In the genomic region with DNA sequence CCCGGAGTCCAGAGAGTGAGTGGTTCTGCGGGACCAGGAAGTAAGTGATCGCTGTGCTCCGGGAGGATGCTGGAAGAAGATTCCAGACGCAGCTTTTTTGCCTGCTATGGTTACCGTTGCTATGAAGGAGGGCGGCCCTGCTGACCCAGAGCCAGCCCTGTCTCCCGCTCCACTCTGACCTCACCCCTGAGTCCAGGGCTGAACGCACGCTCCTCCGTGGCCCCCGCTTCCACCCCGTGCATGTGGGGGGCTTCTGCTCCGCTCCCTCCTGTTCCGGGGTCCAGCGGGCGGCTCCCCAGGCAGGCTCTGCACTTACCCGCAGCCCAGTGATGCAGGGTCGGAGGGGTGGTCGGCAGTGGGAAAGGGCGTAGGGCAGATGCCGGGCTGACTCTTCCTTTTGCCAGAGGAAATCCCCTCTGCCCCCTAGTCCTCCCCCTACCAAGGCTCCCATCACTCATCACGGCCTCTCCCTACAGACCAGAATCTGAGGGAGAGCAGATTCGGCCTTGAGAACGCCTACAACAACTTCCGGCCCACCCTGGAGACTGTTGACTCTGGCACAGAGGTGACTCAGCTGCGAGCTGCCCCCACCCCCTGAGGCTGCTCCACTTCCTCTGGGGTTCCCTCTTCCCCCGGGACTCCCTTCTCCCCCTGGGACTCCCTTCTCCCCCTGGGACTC, we compare ENCODE assay signal across 8 cellular contexts. TPM values are rescaled to one million over a fixed set of nuclear protein-coding genes. Genes with fewer than 3 reads are reported as not detected.
A peak's percentile ranks its signal among the peaks of the same experiment; 100 is the strongest.
DNase-seq lines count a peak whose midpoint lies in the region; ATAC-seq, FAIRE-seq and TF ChIP-seq lines count a peak whose summit lies in the region.

No MANE protein-coding gene starts in this region.

- peak overlapping the region; percentile 52 for H4K8ac ChIP-seq in neuronal stem cell (ENCODE audit: low read depth, low read length)

- TF ChIP-seq EP300 in A549 (IDR thresholded peaks at IDR 0.05), result peak in 1 of 2 experiments; percentile 47; a peak in 1 of 5 replicates

- no peak overlapping the region for H2AFZ ChIP-seq in OCI-LY7 (ENCODE audit: low read length)
- H2AFZ ChIP-seq in neuronal stem cell (ENCODE audit: low read length), result peak overlapping the region; percentile 99

- H2BK12ac ChIP-seq in neuronal stem cell (ENCODE audit: low read length), result peak overlapping the region; percentile 33

- H3K36me3 ChIP-seq in OCI-LY7 (ENCODE audit: insufficient read depth, low read length), result no peaks in the 10 kb centered on the region
- H3K36me3 ChIP-seq in neuronal stem cell (replicated peaks in 1 of 2; ENCODE audit: control insufficient read depth in 2 of 2, insufficient read depth in 2 of 2, low read length in 2 of 2), result peaks cover 0 to 7% of the 10 kb centered on the region in 2 donors
- H3K36me3 ChIP-seq in subcutaneous abdominal adipose tissue (ENCODE audit: control insufficient read depth in 5 of 5, insufficient read depth in 5 of 5, low read length in 5 of 5), result no peaks in the 10 kb centered on the region

- no peak overlapping the region for H2BK120ac ChIP-seq in neuronal stem cell (ENCODE audit: low read depth, low read length)

- peak; percentile 73 for FAIRE-seq in A549 (lab: Jason Lieb, UNC)

- ATAC-seq in A549, result peak; percentile 91 to 92
- ATAC-seq in GM18867 (IDR thresholded peaks at IDR 0.05; ENCODE audit: unreplicated experiment), result peak; percentile 71
- peak; percentile 74 for ATAC-seq in HG03139 (IDR thresholded peaks at IDR 0.05; ENCODE audit: unreplicated experiment)

- intact Hi-C loops in OCI-LY7 (cut with micrococcal nuclease; ENCODE audit: unreplicated experiment), result no loop called here

- H3K27ac ChIP-seq in A549 (peak overlapping the region; percentile 91 to 93), OCI-LY7 (ENCODE audit: low read depth, low read length, poor library complexity, severe bottlenecking) (no peak overlapping the region), neuronal stem cell (replicated peaks; ENCODE audit: low read length) (peak overlapping the region; percentile 59), subcutaneous abdominal adipose tissue (ENCODE audit: low read depth, low read length) (peak overlapping the region; percentile 30)

- DNase-seq in A549 (ENCODE audit: low read depth in 1 of 2, low spot score in 1 of 2), result peak; percentile 93 to 94
- peak; percentile 26 for DNase-seq in OCI-LY7 (ENCODE audit: low spot score)
- peak; percentile 69 to 77 for DNase-seq in activated T-cell treated with anti-CD3 and anti-CD28 coated beads, Interleukin-2, amount 50 U/mL, for 48 hours
- peak; percentile 81 for DNase-seq in fibroblast of peridontal ligament (ENCODE audit: extremely low read depth)
- peak; percentile 65 for DNase-seq in neuronal stem cell (ENCODE audit: low spot score)

- CTCF ChIA-PET in A549 (lab: Yijun Ruan, JAX), result no interaction called here
- CTCF ChIA-PET in OCI-LY7 (lab: Charles Lee; ENCODE audit: unreplicated experiment), result no interaction called here

- no TSS peak for BruUV-seq in OCI-LY7 (replicated peaks; lab: Mats Ljungman, UMichigan)

- no peak; the same call in 1 of the 2 replicates for TF ChIP-seq POLR2A in A549 (IDR thresholded peaks at IDR 0.05; ENCODE audit: low read length)

- TF ChIP-seq RAD21 in A549 (conservative IDR thresholded peaks at IDR 0.05 in 1 of 2, IDR thresholded peaks at IDR 0.05 in 1 of 2), result no peak

- H3K4me1 ChIP-seq in A549 (peaks cover 23% of the 10 kb centered on the region), OCI-LY7 (ENCODE audit: insufficient read depth, low read length, poor library complexity, severe bottlenecking) (peaks cover 10% of the 10 kb centered on the region), neuronal stem cell (ENCODE audit: control insufficient read depth in 2 of 2, insufficient read depth in 1 of 2, low read depth in 1 of 2, low read length in 2 of 2) (peaks cover 18 to 20% of the 10 kb centered on the region in 2 donors), subcutaneous abdominal adipose tissue (ENCODE audit: control insufficient read depth in 5 of 5, insufficient read depth in 5 of 5, low read length in 5 of 5) (peaks cover 0 to 12% (median 11%) of the 10 kb centered on the region in 5 donors)

- H3K79me1 ChIP-seq in neuronal stem cell (ENCODE audit: low read depth, low read length), result no peaks in the 10 kb centered on the region

- H3K27me3 ChIP-seq in neuronal stem cell (ENCODE audit: control insufficient read depth in 3 of 3, insufficient read depth in 3 of 3, low read depth in 1 of 3, low read length in 3 of 3) (no peaks in the 10 kb centered on the region), subcutaneous abdominal adipose tissue (ENCODE audit: control insufficient read depth in 5 of 5, insufficient read depth in 4 of 5, low read length in 5 of 5) (peaks cover 0 to 31% (median 15%) of the 10 kb centered on the region in 5 donors)

- H3K4ac ChIP-seq in neuronal stem cell (ENCODE audit: low read length), result no peak overlapping the region

- H3K9ac ChIP-seq in neuronal stem cell (ENCODE audit: low read depth, low read length, poor library complexity), result peak overlapping the region; percentile 17
- H3K9ac ChIP-seq in subcutaneous abdominal adipose tissue (ENCODE audit: low read length in 5 of 5), result peak overlapping the region in 1 of 5 donors; percentile 23

- H3K79me2 ChIP-seq in OCI-LY7 (ENCODE audit: insufficient read depth, low read depth, low read length), result no peaks in the 10 kb centered on the region

- H3K9me3 ChIP-seq in A549, result no peaks in the 10 kb centered on the region
- no peaks in the 10 kb centered on the region for H3K9me3 ChIP-seq in OCI-LY7 (ENCODE audit: low read length)
- peaks cover 0 to 6% of the 10 kb centered on the region in 2 donors for H3K9me3 ChIP-seq in neuronal stem cell (replicated peaks in 1 of 2; ENCODE audit: control insufficient read depth in 2 of 2, insufficient read depth in 1 of 2, low read depth in 1 of 2, low read length in 2 of 2)
- no peaks in the 10 kb centered on the region for H3K9me3 ChIP-seq in subcutaneous abdominal adipose tissue (ENCODE audit: control insufficient read depth in 5 of 5, low read length in 5 of 5)

- TF ChIP-seq CTCF in A549 (IDR thresholded peaks at IDR 0.05) (no peak), OCI-LY7 (conservative IDR thresholded peaks at IDR 0.05; ENCODE audit: low read length) (no peak)

- H2AK5ac ChIP-seq in neuronal stem cell (ENCODE audit: low read depth, low read length), result no peak overlapping the region

- no peaks in the 10 kb centered on the region for H3K9me2 ChIP-seq in OCI-LY7 (ENCODE audit: insufficient read depth, low read length)

- under 1% methylated on average over 19 of the region's 28 CpGs for WGBS in A549 (ENCODE audit: missing lambda C conversion rate)
- no CpG with 5 or more reads among the region's 28 CpGs for WGBS in neuronal stem cell (ENCODE audit: extremely low coverage in 2 of 2, insufficient read length in 2 of 2, insufficient replicate concordance in 1 of 2), 2 donors

- peak overlapping the region; percentile 33 for H2BK5ac ChIP-seq in neuronal stem cell (ENCODE audit: low read length)

- H3K4me2 ChIP-seq in A549 (peak overlapping the region; percentile 98), OCI-LY7 (ENCODE audit: low read length) (peak overlapping the region; percentile 26; the same call in 1 of the 2 replicates), neuronal stem cell (ENCODE audit: insufficient read depth, low read length, poor library complexity, severe bottlenecking) (peak overlapping the region; percentile 55)

- H4K91ac ChIP-seq in neuronal stem cell (ENCODE audit: low read depth, low read length, poor library complexity), result no peak overlapping the region

- POLR2A ChIA-PET in A549 (lab: Yijun Ruan, JAX), result interaction anchor here (0.6 to 1.5 kb wide), 3 partner anchors 51 to 128 kb away, joined by 3 read pairs; partner anchors contain the start of gene UFSP1
- POLR2A ChIA-PET in OCI-LY7 (lab: Charles Lee), result no interaction called here

- H2BK15ac ChIP-seq in neuronal stem cell (ENCODE audit: low read length), result no peak overlapping the region

- H3K23ac ChIP-seq in neuronal stem cell (ENCODE audit: low read depth, low read length, poor library complexity), result no peak overlapping the region

- peak overlapping the region; percentile 98 for H3K18ac ChIP-seq in neuronal stem cell (ENCODE audit: low read length)

- no peaks in the 10 kb centered on the region for H4K20me1 ChIP-seq in OCI-LY7 (ENCODE audit: insufficient read depth, low read length)

- H3K4me3 ChIP-seq in A549 (peak overlapping the region; percentile 56), OCI-LY7 (ENCODE audit: low read depth, low read length, poor library complexity, severe bottlenecking) (peak overlapping the region; percentile 26), neuronal stem cell (ENCODE audit: low read length in 2 of 2) (peak overlapping the region; percentile 55 to 69), subcutaneous abdominal adipose tissue (ENCODE audit: low read depth in 1 of 5, low read length in 5 of 5) (peak overlapping the region; percentile 25 to 62 (median 54))

- no peak overlapping the region for H3K14ac ChIP-seq in neuronal stem cell (ENCODE audit: low read length)

TF ChIP-seq in A549, 52 proteins besides CTCF, POLR2A, EP300 and RAD21 (continues in another document):
- TF ChIP-seq RFX5 (IDR thresholded peaks at IDR 0.05) (peak; percentile 72), JUNB (IDR thresholded peaks at IDR 0.05) (peak; percentile 45), MAZ (IDR thresholded peaks at IDR 0.05; ENCODE audit: borderline replicate concordance, low read depth, low read length) (0 out of 2 replicates have a peak, but pooled peaks have one; percentile 86), JUN (IDR thresholded peaks at IDR 0.05) (peak in 1 of 2 experiments; percentile 76; a peak in 3 of 5 replicates), FOSL2 (IDR thresholded peaks at IDR 0.05) (peak; percentile 58; the same call in 1 of the 2 replicates), FOSL2 (CRISPR knock-in tag; IDR thresholded peaks at IDR 0.05) (peak; percentile 95)

RNA-seq across cellular contexts. Expression of gene MUC17, which starts 2.6 kb away (rescaled TPM):
- polyA plus RNA-seq in A549 (2011; rRNA removed) (0.01 and 0.03 TPM in 2 replicates), A549 (2017; fragmentation: RNase III; extraction: RNeasy Plus Mini Kit Qiagen cat#74134 plus additional on column Dnase treatment) (not detected in 3 replicates)
- under 0.01 TPM in 1 of 2 replicates, not detected in the other for polyA plus RNA-seq in A549 (2012; cell fraction: cytosol; rRNA removed)
- polyA plus RNA-seq in A549 (2012; cell fraction: nucleus; rRNA removed), result 0.01 and 0.02 TPM in 2 replicates
- 0.04 and 0.05 TPM in 2 replicates for polyA minus RNA-seq in A549 (2011; rRNA and poly(A)+ RNA removed)
- total RNA-seq in OCI-LY7 (2014; rRNA removed; shearing (Covaris generic)), result not detected in 2 replicates
- total RNA-seq in OCI-LY7 (2022), result not detected in 2 replicates
- polyA plus RNA-seq in neuronal stem cell (2013, experiment 1 of 2), result not detected
- polyA plus RNA-seq in neuronal stem cell (2013, experiment 2 of 2), result not detected

RNA-seq across cellular contexts. Expression of gene MUC12, which starts 47.9 kb away (rescaled TPM):
- polyA plus RNA-seq in A549 (2011; rRNA removed) (1.2 and 1.8 TPM in 2 replicates), A549 (2017; fragmentation: RNase III; extraction: RNeasy Plus Mini Kit Qiagen cat#74134 plus additional on column Dnase treatment) (2.0 to 2.7 TPM (median 2.4 TPM) in 3 replicates)
- polyA plus RNA-seq in A549 (2012; cell fraction: cytosol; rRNA removed), result 6.2 and 8.2 TPM in 2 replicates
- polyA plus RNA-seq in A549 (2012; cell fraction: nucleus; rRNA removed), result 9.4 and 10.5 TPM in 2 replicates
- 0.95 and 1.2 TPM in 2 replicates for polyA minus RNA-seq in A549 (2011; rRNA and poly(A)+ RNA removed)
- not detected in 2 replicates for total RNA-seq in OCI-LY7 (2014; rRNA removed; shearing (Covaris generic))
- not detected in 2 replicates for total RNA-seq in OCI-LY7 (2022)
- polyA plus RNA-seq in neuronal stem cell (2013, experiment 1 of 2), result 10.2 TPM
- 11.2 TPM for polyA plus RNA-seq in neuronal stem cell (2013, experiment 2 of 2)

Comparison
In these comparisons a context has a peak if more than half of its experiments do, and no peak if none do; other contexts are left out.
1. DNase-seq: peak in every context shown above with its lines; median percentile 94 in A549; 81 in fibroblast of peridontal ligament; 73 in activated T-cell treated with anti-CD3 and anti-CD28 coated beads, Interleukin-2, amount 50 U/mL, for 48 hours; 65 in neuronal stem cell; 26 in OCI-LY7.
2. H3K4me2 ChIP-seq: peak in every context shown above with its lines; median percentile 98 in A549; 55 in neuronal stem cell; 26 in OCI-LY7.